Comparison of ENCODE assay signal across 8 cellular contexts in genomic region chr7:56106108-56107073, GRCh38. TPM values are rescaled to one million over a fixed set of nuclear protein-coding genes. Genes with fewer than 3 reads are reported as not detected.
DNase-seq lines count a peak whose midpoint lies in the region; ATAC-seq, FAIRE-seq and TF ChIP-seq lines count a peak whose summit lies in the region.

A gene with protein sequence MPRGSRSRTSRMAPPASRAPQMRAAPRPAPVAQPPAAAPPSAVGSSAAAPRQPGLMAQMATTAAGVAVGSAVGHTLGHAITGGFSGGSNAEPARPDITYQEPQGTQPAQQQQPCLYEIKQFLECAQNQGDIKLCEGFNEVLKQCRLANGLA (minus strand): TSS chr7:56106476. CDS start chr7:56106413, 63 bp downstream.

- H4K20me1 ChIP-seq in astrocyte (ENCODE audit: insufficient read depth, low read length) (peaks cover 28% of the 10 kb centered on the region), GM23338 (replicated peaks; ENCODE audit: insufficient read depth) (no peaks in the 10 kb centered on the region)

- H2AFZ ChIP-seq in astrocyte (ENCODE audit: low read depth, low read length) = peak within 1 kb of the TSS; percentile 75
- H2AFZ ChIP-seq in GM23338 = no peak within 1 kb of the TSS

- no peak for FAIRE-seq in astrocyte (lab: Jason Lieb, UNC)

- intact Hi-C loops in sciatic nerve (cut with DNase I) = loop anchor here (1.0 kb wide), 1 partner anchor 26 kb away; no protein-coding TSS in a partner anchor

- H3K9me3 ChIP-seq in astrocyte (ENCODE audit: insufficient read depth, low read depth, low read length) = no peaks in the 10 kb centered on the region

- TF ChIP-seq CTCF in astrocyte (IDR thresholded peaks at IDR 0.05; ENCODE audit: insufficient read depth, low read depth, low read length) (no peak), GM23338 (conservative IDR thresholded peaks at IDR 0.05; ENCODE audit: low read depth in 2 of 2) (no peak)

- H3K27me3 ChIP-seq in astrocyte (ENCODE audit: insufficient read depth, low read length) (no peaks in the 10 kb centered on the region), GM23338 (ENCODE audit: insufficient read depth) (no peaks in the 10 kb centered on the region)

- H3K9me2 ChIP-seq in GM23338 (ENCODE audit: insufficient read depth) = no peaks in the 10 kb centered on the region

- H3K27ac ChIP-seq in astrocyte (ENCODE audit: low read depth, low read length) (peak within 1 kb of the TSS; percentile 97), GM23338 (ENCODE audit: low read depth) (no peak within 1 kb of the TSS)

- H3K79me2 ChIP-seq in astrocyte (ENCODE audit: insufficient read depth, low read length) = peaks cover 38% of the 10 kb centered on the region
- H3K79me2 ChIP-seq in GM23338 (replicated peaks; ENCODE audit: insufficient read depth) = no peaks in the 10 kb centered on the region

- H3K9ac ChIP-seq in astrocyte (ENCODE audit: low read length) = peak within 1 kb of the TSS; percentile 98

- no peaks in the 10 kb centered on the region for H3K36me3 Mint-ChIP-seq in astrocyte (ENCODE audit: low read depth, unreplicated experiment)
- H3K36me3 Mint-ChIP-seq in GM23338 (ENCODE audit: low read depth) = peaks cover 22% of the 10 kb centered on the region

- H3K4me1 Mint-ChIP-seq in astrocyte (ENCODE audit: low read depth, unreplicated experiment) (no peaks in the 10 kb centered on the region), GM23338 (no peaks in the 10 kb centered on the region)

- H3K4me3 ChIP-seq in astrocyte (ENCODE audit: insufficient read depth, low read depth, low read length) = peak within 1 kb of the TSS; percentile 96
- no peak within 1 kb of the TSS for H3K4me3 ChIP-seq in GM23338

- no peaks in the 10 kb centered on the region for H3K27me3 Mint-ChIP-seq in astrocyte (ENCODE audit: low read depth, unreplicated experiment)
- no peaks in the 10 kb centered on the region for H3K27me3 Mint-ChIP-seq in GM23338 (ENCODE audit: insufficient read depth, low read depth, poor library complexity)

- no peaks in the 10 kb centered on the region for H3F3A ChIP-seq in GM23338 (replicated peaks; ENCODE audit: low read depth)

- peak; percentile 99 for ATAC-seq in GM18511 (IDR thresholded peaks at IDR 0.05; ENCODE audit: unreplicated experiment)
- peak; percentile 100 for ATAC-seq in HG03039 (IDR thresholded peaks at IDR 0.05; ENCODE audit: unreplicated experiment)
- ATAC-seq in sciatic nerve = peak; percentile 100
- ATAC-seq in GM23338 = no peak

- DNase-seq in NCI-H2081 (lab: John Stamatoyannopoulos, UW) (peak; percentile 99 to 100), T-helper 9 cell (peak; percentile 85), astrocyte (ENCODE audit: low read depth) (peak; percentile 99), hepatic stellate cell (ENCODE audit: low spot score) (peak; percentile 98), sciatic nerve (ENCODE audit: low spot score) (peak; percentile 96), GM23338 (ENCODE audit: low spot score) (no peak)

- peaks cover 25% of the 10 kb centered on the region for H3K36me3 ChIP-seq in astrocyte (ENCODE audit: insufficient read depth, low read length)
- no peaks in the 10 kb centered on the region; the same call in none of the 2 replicates for H3K36me3 ChIP-seq in GM23338 (ENCODE audit: insufficient read depth)

- H3K27ac Mint-ChIP-seq in astrocyte (ENCODE audit: unreplicated experiment) = no peak within 1 kb of the TSS
- no peak within 1 kb of the TSS for H3K27ac Mint-ChIP-seq in GM23338

- H3K9me3 Mint-ChIP-seq in astrocyte (ENCODE audit: unreplicated experiment) = peaks cover 1% of the 10 kb centered on the region
- peaks cover 94% of the 10 kb centered on the region for H3K9me3 Mint-ChIP-seq in GM23338

- H3K4me3 Mint-ChIP-seq in astrocyte (ENCODE audit: unreplicated experiment) (no peak within 1 kb of the TSS), GM23338 (no peak within 1 kb of the TSS)

- peaks cover 6% of the 10 kb centered on the region for H3K4me1 ChIP-seq in astrocyte (ENCODE audit: insufficient read depth, low read length)
- no peaks in the 10 kb centered on the region for H3K4me1 ChIP-seq in GM23338 (ENCODE audit: insufficient read depth)

- peak within 1 kb of the TSS; percentile 86 for H3K4me2 ChIP-seq in astrocyte (ENCODE audit: low read length)
- no peak within 1 kb of the TSS for H3K4me2 ChIP-seq in GM23338

TF ChIP-seq in GM23338, 12 proteins besides CTCF, POLR2A, EP300 and RAD21:
- TF ChIP-seq, protein P1, sequence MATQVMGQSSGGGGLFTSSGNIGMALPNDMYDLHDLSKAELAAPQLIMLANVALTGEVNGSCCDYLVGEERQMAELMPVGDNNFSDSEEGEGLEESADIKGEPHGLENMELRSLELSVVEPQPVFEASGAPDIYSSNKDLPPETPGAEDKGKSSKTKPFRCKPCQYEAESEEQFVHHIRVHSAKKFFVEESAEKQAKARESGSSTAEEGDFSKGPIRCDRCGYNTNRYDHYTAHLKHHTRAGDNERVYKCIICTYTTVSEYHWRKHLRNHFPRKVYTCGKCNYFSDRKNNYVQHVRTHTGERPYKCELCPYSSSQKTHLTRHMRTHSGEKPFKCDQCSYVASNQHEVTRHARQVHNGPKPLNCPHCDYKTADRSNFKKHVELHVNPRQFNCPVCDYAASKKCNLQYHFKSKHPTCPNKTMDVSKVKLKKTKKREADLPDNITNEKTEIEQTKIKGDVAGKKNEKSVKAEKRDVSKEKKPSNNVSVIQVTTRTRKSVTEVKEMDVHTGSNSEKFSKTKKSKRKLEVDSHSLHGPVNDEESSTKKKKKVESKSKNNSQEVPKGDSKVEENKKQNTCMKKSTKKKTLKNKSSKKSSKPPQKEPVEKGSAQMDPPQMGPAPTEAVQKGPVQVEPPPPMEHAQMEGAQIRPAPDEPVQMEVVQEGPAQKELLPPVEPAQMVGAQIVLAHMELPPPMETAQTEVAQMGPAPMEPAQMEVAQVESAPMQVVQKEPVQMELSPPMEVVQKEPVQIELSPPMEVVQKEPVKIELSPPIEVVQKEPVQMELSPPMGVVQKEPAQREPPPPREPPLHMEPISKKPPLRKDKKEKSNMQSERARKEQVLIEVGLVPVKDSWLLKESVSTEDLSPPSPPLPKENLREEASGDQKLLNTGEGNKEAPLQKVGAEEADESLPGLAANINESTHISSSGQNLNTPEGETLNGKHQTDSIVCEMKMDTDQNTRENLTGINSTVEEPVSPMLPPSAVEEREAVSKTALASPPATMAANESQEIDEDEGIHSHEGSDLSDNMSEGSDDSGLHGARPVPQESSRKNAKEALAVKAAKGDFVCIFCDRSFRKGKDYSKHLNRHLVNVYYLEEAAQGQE (IDR thresholded peaks at IDR 0.05; ENCODE audit: unreplicated experiment) = no peak
- TF ChIP-seq ETS1 (IDR thresholded peaks at IDR 0.05) (no peak), EZH2 (IDR thresholded peaks at IDR 0.05; ENCODE audit: low read depth, unreplicated experiment) (no peak), ZNF331 (CRISPR knock-in tag; IDR thresholded peaks at IDR 0.05; ENCODE audit: low read depth) (no peak), NANOG (IDR thresholded peaks at IDR 0.05; ENCODE audit: borderline replicate concordance) (no peak), EZH2phosphoT487 (IDR thresholded peaks at IDR 0.05; ENCODE audit: unreplicated experiment) (no peak), JUNB (IDR thresholded peaks at IDR 0.05; ENCODE audit: unreplicated experiment) (no peak), POLR2AphosphoS5 (IDR thresholded peaks at IDR 0.05; ENCODE audit: low read depth) (no peak)

RNA-seq across cellular contexts. Expression of the gene that starts here (rescaled TPM):
- total RNA-seq in astrocyte (not detected in 2 replicates), sciatic nerve (170 TPM)
- not detected in 2 replicates for total RNA-seq in GM23338 (2014; rRNA removed; shearing (Covaris generic))
- polyA plus RNA-seq in GM23338 (2016; fragmentation: Nextera tagmentation; extraction: Ambion mirVana) = 0.94 and 1.8 TPM in 2 replicates

Comparison
In these comparisons a context has a peak if more than half of its experiments do, and no peak if none do; other contexts are left out.
1. RNA of the gene that starts here (total RNA-seq): 170 TPM in sciatic nerve (single experiment); not detected in astrocyte and not detected in GM23338; every median in the first group is over 100 times any median in the second.
2. Peak in DNase-seq, H3K4me3 ChIP-seq, H3K27ac ChIP-seq, H3K9ac ChIP-seq and H3K4me2 ChIP-seq in astrocyte; RNA of the gene not detected or under 1 TPM.